In genomic region chr10:50471583-50471975, GRCh38 we compare ENCODE assay signal across 17 cellular contexts.
A peak's percentile ranks its signal among the peaks of the same experiment; 100 is the strongest.
DNase-seq lines count a peak whose midpoint lies in the region; ATAC-seq, FAIRE-seq and TF ChIP-seq lines count a peak whose summit lies in the region.
"Had no signal": no experiment of that assay in that cellular context is flagged by ENCODE, and none has a peak within 500 bp of the region (broad histone marks: within the 10 kb centered on the region; RNA-seq: fewer than 3 reads in every experiment).

No MANE protein-coding gene starts in this region.

- DNase-seq in breast epithelium (ENCODE audit: low spot score in 2 of 2) (no peak), mammary epithelial cell (no peak), Panc1 (ENCODE audit: low read depth, low spot score) (no peak), kidney (no peak), heart left ventricle (no peak), suprapubic skin (ENCODE audit: low spot score in 2 of 2) (no peak), WERI-Rb-1 (no peak), dermis blood vessel endothelial cell (no peak)
- DNase-seq: CD8-positive, alpha-beta memory T cell; DMS 273 treated with DMSO at 0.1 percent for 48 hours; NCI-H1417 treated with DMSO at 0.1 percent for 48 hours; NCI-H1930; NCI-H774 had no signal

- H3K9me3 ChIP-seq in breast epithelium, result no peaks in the 10 kb centered on the region
- no peaks in the 10 kb centered on the region for H3K9me3 ChIP-seq in mammary epithelial cell (replicated peaks; ENCODE audit: insufficient read depth, low read length)
- H3K9me3 ChIP-seq in Panc1 (ENCODE audit: control insufficient read depth, insufficient read depth, low read depth, low read length), result no peaks in the 10 kb centered on the region
- H3K9me3 ChIP-seq in kidney (ENCODE audit: control insufficient read depth in 1 of 2, low read length in 2 of 2), result no peaks in the 10 kb centered on the region
- no peaks in the 10 kb centered on the region for H3K9me3 ChIP-seq in heart left ventricle
- H3K9me3 ChIP-seq in suprapubic skin, result no peaks in the 10 kb centered on the region
- H3K9me3 ChIP-seq in WERI-Rb-1 (ENCODE audit: severe bottlenecking), result no peaks in the 10 kb centered on the region
- H3K9me3 ChIP-seq: HAP-1 had no signal

- in situ Hi-C loops in mammary epithelial cell (cut with MboI; ENCODE audit: low sequenced_read_pairs in 2 of 2) (no loop called here), Panc1 (cut with HindIII; ENCODE audit: low pct_unique_long_range_greater_than_20kb, low sequenced_read_pairs) (no loop called here)

- H3K36me3 ChIP-seq in breast epithelium (no peaks in the 10 kb centered on the region), mammary epithelial cell (ENCODE audit: insufficient read depth, low read length) (no peaks in the 10 kb centered on the region), Panc1 (ENCODE audit: control insufficient read depth, insufficient read depth, low read length) (no peaks in the 10 kb centered on the region), kidney (ENCODE audit: control insufficient read depth in 1 of 2, insufficient read depth in 2 of 2, low read length in 2 of 2) (no peaks in the 10 kb centered on the region), heart left ventricle (no peaks in the 10 kb centered on the region), suprapubic skin (no peaks in the 10 kb centered on the region), WERI-Rb-1 (no peaks in the 10 kb centered on the region)
- H3K36me3 ChIP-seq: HAP-1 had no signal

- ATAC-seq in Panc1 (no peak), heart left ventricle (no peak)

- H3K4me1 ChIP-seq in breast epithelium, result no peaks in the 10 kb centered on the region
- H3K4me1 ChIP-seq in mammary epithelial cell (ENCODE audit: insufficient read depth, low read length), result peaks cover 4% of the 10 kb centered on the region
- peaks cover 19% of the 10 kb centered on the region for H3K4me1 ChIP-seq in Panc1 (ENCODE audit: control insufficient read depth, insufficient read depth, low read length)
- H3K4me1 ChIP-seq in kidney (ENCODE audit: control insufficient read depth in 1 of 2, insufficient read depth in 1 of 2, low read depth in 1 of 2, low read length in 2 of 2), result peaks cover 17 to 32% of the 10 kb centered on the region in 2 donors
- peaks cover 0 to 59% (median 29%) of the 10 kb centered on the region in 12 donors for H3K4me1 ChIP-seq in heart left ventricle
- H3K4me1 ChIP-seq in suprapubic skin, result peaks cover 40% of the 10 kb centered on the region
- H3K4me1 ChIP-seq: HAP-1 had no signal

- no peak for TF ChIP-seq POLR2A in breast epithelium (IDR thresholded peaks at IDR 0.05)
- no peak for TF ChIP-seq POLR2A in heart left ventricle (IDR thresholded peaks at IDR 0.05)
- no peak for TF ChIP-seq POLR2A in suprapubic skin (IDR thresholded peaks at IDR 0.05)

- H3K9ac ChIP-seq in mammary epithelial cell (ENCODE audit: insufficient read depth, low read length), result no peak overlapping the region
- no peak overlapping the region for H3K9ac ChIP-seq in kidney (ENCODE audit: low read length in 2 of 2)
- H3K9ac ChIP-seq: BLaER1 had no signal

- TF ChIP-seq CTCF in breast epithelium (IDR thresholded peaks at IDR 0.05), result no peak
- TF ChIP-seq CTCF in mammary epithelial cell (conservative IDR thresholded peaks at IDR 0.05 in 1 of 2, IDR thresholded peaks at IDR 0.05 in 1 of 2; ENCODE audit: extremely low read depth in 1 of 2, insufficient read depth in 1 of 2, low read depth in 1 of 2, low read length in 2 of 2), result no peak
- TF ChIP-seq CTCF in Panc1 (IDR thresholded peaks at IDR 0.05), result no peak
- TF ChIP-seq CTCF in kidney (IDR thresholded peaks at IDR 0.05; ENCODE audit: borderline replicate concordance, extremely low read depth, insufficient read depth), result no peak
- no peak for TF ChIP-seq CTCF in heart left ventricle (IDR thresholded peaks at IDR 0.05)
- no peak for TF ChIP-seq CTCF in suprapubic skin (IDR thresholded peaks at IDR 0.05)
- TF ChIP-seq CTCF in WERI-Rb-1 (IDR thresholded peaks at IDR 0.05; ENCODE audit: low read depth, low read length), result no peak

- dilution Hi-C loops in mammary epithelial cell (cut with HindIII; ENCODE audit: low sequenced_read_pairs), result no loop called here

- POLR2A ChIA-PET in Panc1 (lab: Charles Lee), result no interaction called here

- no peaks in the 10 kb centered on the region for H3K27me3 ChIP-seq in breast epithelium
- no peaks in the 10 kb centered on the region for H3K27me3 ChIP-seq in mammary epithelial cell (ENCODE audit: insufficient read depth, low read length)
- H3K27me3 ChIP-seq in Panc1 (ENCODE audit: control insufficient read depth, insufficient read depth, low read length), result no peaks in the 10 kb centered on the region
- no peaks in the 10 kb centered on the region for H3K27me3 ChIP-seq in heart left ventricle
- H3K27me3 ChIP-seq in suprapubic skin, result no peaks in the 10 kb centered on the region
- H3K27me3 ChIP-seq in WERI-Rb-1 (ENCODE audit: insufficient read depth, low read depth, severe bottlenecking), result no peaks in the 10 kb centered on the region
- H3K27me3 ChIP-seq: BLaER1 had no signal

- H4K20me1 ChIP-seq in mammary epithelial cell (ENCODE audit: insufficient read depth, low read length), result no peaks in the 10 kb centered on the region

- FAIRE-seq in kidney (lab: Jason Lieb, UNC), result no peak
- FAIRE-seq: HTR-8/SVneo had no signal

- CTCF ChIA-PET in mammary epithelial cell (lab: Charles Lee; ENCODE audit: low non-redundant PET) (interaction anchor here (0.7 kb wide), 1 partner anchor 55 kb away, joined by 6 read pairs; no protein-coding TSS in a partner anchor), Panc1 (lab: Charles Lee) (no interaction called here)

- H3K4me3 ChIP-seq in breast epithelium (no peak overlapping the region), mammary epithelial cell (replicated peaks in 1 of 3; ENCODE audit: insufficient read depth in 1 of 3, low read depth in 2 of 3, low read length in 3 of 3) (no peak overlapping the region), Panc1 (ENCODE audit: low read depth in 2 of 2, low read length in 2 of 2) (no peak overlapping the region), kidney (ENCODE audit: low read length in 2 of 2) (no peak overlapping the region), heart left ventricle (no peak overlapping the region), suprapubic skin (no peak overlapping the region), WERI-Rb-1 (ENCODE audit: low read depth, low read length) (no peak overlapping the region)
- H3K4me3 ChIP-seq: BLaER1, HAP-1 had no signal

- intact Hi-C loops in breast epithelium (cut with DNase I; ENCODE audit: low total_unique reads), result no loop called here
- intact Hi-C loops in mammary epithelial cell (cut with micrococcal nuclease), result no loop called here
- intact Hi-C loops in Panc1 (cut with micrococcal nuclease; ENCODE audit: unreplicated experiment), result no loop called here
- intact Hi-C loops in kidney (cut with DNase I), result no loop called here
- intact Hi-C loops in heart left ventricle (cut with DNase I), result loop anchor here in 1 of 10 donors (2.0 kb wide), 1 partner anchor 153 kb away; no protein-coding TSS in a partner anchor

- H2AFZ ChIP-seq in mammary epithelial cell (ENCODE audit: low read depth, low read length), result no peak overlapping the region

- no TSS peak for BruUV-seq in mammary epithelial cell (replicated peaks; lab: Mats Ljungman, UMichigan)
- BruUV-seq in Panc1 (replicated peaks; lab: Mats Ljungman, UMichigan), result no TSS peak

- WGBS in mammary epithelial cell (ENCODE audit: low coverage, missing lambda C conversion rate), result 84% methylated on average over 3 of the region's 3 CpGs
- WGBS in heart left ventricle, 4 donors, result 46 to 86% (median 81%) methylated on average over 3 of the region's 3 CpGs
- 97% methylated on average over 3 of the region's 3 CpGs for WGBS in suprapubic skin

- H3K79me2 ChIP-seq in mammary epithelial cell (ENCODE audit: insufficient read depth, low read length), result no peaks in the 10 kb centered on the region

- H3K4me2 ChIP-seq in mammary epithelial cell (ENCODE audit: insufficient read depth, low read depth, low read length), result no peak overlapping the region

- no peak for TF ChIP-seq EP300 in suprapubic skin (IDR thresholded peaks at IDR 0.05)

- H3K27ac ChIP-seq in breast epithelium (peak overlapping the region; percentile 26 to 68), mammary epithelial cell (ENCODE audit: insufficient read depth, low read depth, low read length) (no peak overlapping the region), Panc1 (ENCODE audit: low read length) (peak overlapping the region; percentile 49; the same call in 1 of the 2 replicates), kidney (ENCODE audit: low read depth in 2 of 2, low read length in 2 of 2) (peak overlapping the region; percentile 8 to 51), heart left ventricle (no peak overlapping the region), suprapubic skin (no peak overlapping the region), WERI-Rb-1 (no peak overlapping the region)
- H3K27ac ChIP-seq: BLaER1, HL-60 had no signal

Comparison
In these comparisons a context has a peak if more than half of its experiments do, and no peak if none do; other contexts are left out.
1. H3K27ac ChIP-seq: peak in breast epithelium (2 of 2), Panc1 (single experiment) and kidney (2 of 2); none in mammary epithelial cell (single experiment), heart left ventricle (0 of 12), suprapubic skin (single experiment) and WERI-Rb-1 (single experiment).